Comparison of ENCODE assay signal across 20 cellular contexts in genomic region chr14:100660498-100661339, GRCh38.
DNase-seq lines count a peak whose midpoint lies in the region; ATAC-seq, FAIRE-seq and TF ChIP-seq lines count a peak whose summit lies in the region.
"Had no signal": no experiment of that assay in that cellular context is flagged by ENCODE, and none has a peak within 500 bp of the region (broad histone marks: within the 10 kb centered on the region; RNA-seq: fewer than 3 reads in every experiment).

No MANE protein-coding gene starts in this region.

- H3K4me2 ChIP-seq in fibroblast of lung (ENCODE audit: extremely low read depth, insufficient read depth, low read length) (no peak overlapping the region), osteoblast (ENCODE audit: insufficient read depth, low read length) (no peak overlapping the region)

- in situ Hi-C loops in Panc1 (cut with HindIII; ENCODE audit: low pct_unique_long_range_greater_than_20kb, low sequenced_read_pairs), result no loop called here

- H3K36me3 ChIP-seq in Panc1 (ENCODE audit: control insufficient read depth, insufficient read depth, low read length), result no peaks in the 10 kb centered on the region
- H3K36me3 ChIP-seq in fibroblast of lung (ENCODE audit: control insufficient read depth, insufficient read depth, low read length), result no peaks in the 10 kb centered on the region
- H3K36me3 ChIP-seq in osteoblast (ENCODE audit: insufficient read depth, low read length), result no peaks in the 10 kb centered on the region
- H3K36me3 ChIP-seq: heart right ventricle, SJSA1, thoracic aorta had no signal

- H4K20me1 ChIP-seq in fibroblast of lung (ENCODE audit: control insufficient read depth, extremely low read depth, insufficient read depth, low read length), result no peaks in the 10 kb centered on the region
- no peaks in the 10 kb centered on the region for H4K20me1 ChIP-seq in osteoblast (ENCODE audit: insufficient read depth, low read length)

- no peaks in the 10 kb centered on the region for H3K9me3 Mint-ChIP-seq in activated naive CD4-positive, alpha-beta T cell treated with anti-CD3 and anti-CD28 coated beads, Interleukin-2, amount 50 U/mL, for 72 hours
- H3K9me3 Mint-ChIP-seq: naive thymus-derived CD4-positive, alpha-beta T cell; T-helper 2 cell treated with Interferon-gamma antibody and Interleukin-4, amounts not matched to agents 5 μg/mL and 100 μg/mL, for 36 hours had no signal

- H3K4me3 ChIP-seq in Panc1 (ENCODE audit: low read depth in 2 of 2, low read length in 2 of 2) (no peak overlapping the region), fibroblast of lung (replicated peaks in 1 of 4; ENCODE audit: control extremely low read depth in 1 of 4, insufficient read depth in 1 of 4, low read depth in 3 of 4, low read length in 4 of 4) (no peak overlapping the region), osteoblast (ENCODE audit: insufficient read depth, low read length) (no peak overlapping the region)
- H3K4me3 ChIP-seq: heart right ventricle, SJSA1, thoracic aorta had no signal

- H3K36me3 Mint-ChIP-seq in activated naive CD4-positive, alpha-beta T cell treated with anti-CD3 and anti-CD28 coated beads, Interleukin-2, amount 50 U/mL, for 72 hours, result no peaks in the 10 kb centered on the region
- H3K36me3 Mint-ChIP-seq: activated CD8-positive, alpha-beta memory T cell treated with anti-CD3 and anti-CD28 coated beads, Interleukin-2, amount 10 ng/mL, durations not matched to agents 7 days and 5 days; naive thymus-derived CD4-positive, alpha-beta T cell had no signal

- no peak overlapping the region for H3K9ac ChIP-seq in fibroblast of lung (ENCODE audit: insufficient read depth, low read length)

- DNase-seq in HCEC 1CT, result peak; percentile 70
- no peak for DNase-seq in Panc1 (ENCODE audit: low read depth, low spot score)
- DNase-seq in fibroblast of lung (ENCODE audit: low read depth in 2 of 2), result peak; percentile 60 to 83
- peak; percentile 70 for DNase-seq in osteoblast (ENCODE audit: insufficient read length, low spot score, missing footprints)
- DNase-seq in activated naive CD4-positive, alpha-beta T cell treated with anti-CD3 and anti-CD28 coated beads, Interleukin-2, amount 50 U/mL, for 72 hours (ENCODE audit: low spot score in 2 of 2), result no peak
- DNase-seq in GM19239 (ENCODE audit: insufficient read length, low spot score), result no peak
- DNase-seq: activated CD4-positive, alpha-beta T cell treated with anti-CD3 and anti-CD28 coated beads for 1 hour; activated CD8-positive, alpha-beta memory T cell treated with anti-CD3 and anti-CD28 coated beads, Interleukin-2, amount 10 ng/mL, durations not matched to agents 7 days and 5 days; activated gamma-delta T cell; Caco-2; effector memory CD4-positive, alpha-beta T cell; heart right ventricle; naive thymus-derived CD4-positive, alpha-beta T cell; NCI-H1930 had no signal

- no peaks in the 10 kb centered on the region for H3K27me3 ChIP-seq in Panc1 (ENCODE audit: control insufficient read depth, insufficient read depth, low read length)
- H3K27me3 ChIP-seq in fibroblast of lung (ENCODE audit: control insufficient read depth, insufficient read depth, low read length), result peaks cover 3% of the 10 kb centered on the region
- H3K27me3 ChIP-seq in osteoblast (ENCODE audit: insufficient read depth, low read length), result peaks cover 16% of the 10 kb centered on the region
- H3K27me3 ChIP-seq: SJSA1 had no signal

- peaks cover 56% of the 10 kb centered on the region for H3K4me1 ChIP-seq in Panc1 (ENCODE audit: control insufficient read depth, insufficient read depth, low read length)
- H3K4me1 ChIP-seq in fibroblast of lung (ENCODE audit: control insufficient read depth, extremely low read depth, insufficient read depth, low read length), result peaks cover 2% of the 10 kb centered on the region
- no peaks in the 10 kb centered on the region for H3K4me1 ChIP-seq in osteoblast (ENCODE audit: insufficient read depth, low read length)
- H3K4me1 ChIP-seq: Caco-2 had no signal

- FAIRE-seq in GM19239 (lab: Jason Lieb, UNC), result no peak
- FAIRE-seq: G401.6 had no signal

- ATAC-seq in Panc1 (peak; percentile 74), HG02798 (IDR thresholded peaks at IDR 0.05; ENCODE audit: poor library complexity, unreplicated experiment) (no peak)
- ATAC-seq in activated naive CD4-positive, alpha-beta T cell treated with anti-CD3 and anti-CD28 coated beads, Interleukin-2, amount 50 U/mL, for 72 hours, result no peak
- ATAC-seq: activated CD8-positive, alpha-beta memory T cell treated with anti-CD3 and anti-CD28 coated beads, Interleukin-2, amount 10 ng/mL, durations not matched to agents 7 days and 5 days; heart right ventricle; naive thymus-derived CD4-positive, alpha-beta T cell had no signal

- H3K27ac Mint-ChIP-seq in activated naive CD4-positive, alpha-beta T cell treated with anti-CD3 and anti-CD28 coated beads, Interleukin-2, amount 50 U/mL, for 72 hours, result no peak overlapping the region
- H3K27ac Mint-ChIP-seq: activated CD8-positive, alpha-beta memory T cell treated with anti-CD3 and anti-CD28 coated beads, Interleukin-2, amount 10 ng/mL, durations not matched to agents 7 days and 5 days; B cell; naive thymus-derived CD4-positive, alpha-beta T cell; T-helper 2 cell treated with Interferon-gamma antibody and Interleukin-4, amounts not matched to agents 5 μg/mL and 100 μg/mL, for 36 hours had no signal

- H3K27ac ChIP-seq in Panc1 (ENCODE audit: low read length) (peak overlapping the region; percentile 75), fibroblast of lung (ENCODE audit: insufficient read depth, low read length) (no peak overlapping the region), osteoblast (ENCODE audit: low read depth, low read length) (no peak overlapping the region)
- H3K27ac ChIP-seq: heart right ventricle, SJSA1, thoracic aorta had no signal

- no peaks in the 10 kb centered on the region for H3K79me2 ChIP-seq in fibroblast of lung (ENCODE audit: control insufficient read depth, insufficient read depth, low read length)
- no peaks in the 10 kb centered on the region for H3K79me2 ChIP-seq in osteoblast (ENCODE audit: insufficient read depth, low read length)

- POLR2A ChIA-PET in Panc1 (lab: Charles Lee), result interaction anchor here (0.6 kb wide), 1 partner anchor 24 kb away, joined by 7 read pairs; no protein-coding TSS in a partner anchor

- H2AFZ ChIP-seq in fibroblast of lung (ENCODE audit: low read length) (no peak overlapping the region), osteoblast (ENCODE audit: low read length) (no peak overlapping the region)

- intact Hi-C loops in Panc1 (cut with micrococcal nuclease; ENCODE audit: unreplicated experiment), result no loop called here

- CTCF ChIA-PET in Panc1 (lab: Charles Lee), result no interaction called here

- H3K9me3 ChIP-seq in Panc1 (ENCODE audit: control insufficient read depth, insufficient read depth, low read depth, low read length) (no peaks in the 10 kb centered on the region), fibroblast of lung (ENCODE audit: control insufficient read depth, insufficient read depth, low read depth, low read length) (no peaks in the 10 kb centered on the region), osteoblast (ENCODE audit: low read depth, low read length) (no peaks in the 10 kb centered on the region)
- H3K9me3 ChIP-seq: Caco-2, heart right ventricle, SJSA1, thoracic aorta had no signal

- no TSS peak for BruUV-seq in Panc1 (replicated peaks; lab: Mats Ljungman, UMichigan)

- TF ChIP-seq CTCF in Panc1 (IDR thresholded peaks at IDR 0.05) (no peak), fibroblast of lung (conservative IDR thresholded peaks at IDR 0.05 in 1 of 2, IDR thresholded peaks at IDR 0.05 in 1 of 2; ENCODE audit: low read depth in 1 of 2, low read length in 2 of 2) (no peak), osteoblast (IDR thresholded peaks at IDR 0.05; ENCODE audit: extremely low read depth, low read depth, low read length) (no peak)

Comparison
In these comparisons a context has a peak if more than half of its experiments do, and no peak if none do; other contexts are left out.
1. DNase-seq: peak in HCEC 1CT (single experiment), fibroblast of lung (2 of 2) and osteoblast (single experiment); none in Panc1 (single experiment), activated naive CD4-positive, alpha-beta T cell treated with anti-CD3 and anti-CD28 coated beads, Interleukin-2, amount 50 U/mL, for 72 hours (0 of 2) and GM19239 (single experiment).